ENCODE assay signal across 12 cellular contexts in the genomic region with DNA sequence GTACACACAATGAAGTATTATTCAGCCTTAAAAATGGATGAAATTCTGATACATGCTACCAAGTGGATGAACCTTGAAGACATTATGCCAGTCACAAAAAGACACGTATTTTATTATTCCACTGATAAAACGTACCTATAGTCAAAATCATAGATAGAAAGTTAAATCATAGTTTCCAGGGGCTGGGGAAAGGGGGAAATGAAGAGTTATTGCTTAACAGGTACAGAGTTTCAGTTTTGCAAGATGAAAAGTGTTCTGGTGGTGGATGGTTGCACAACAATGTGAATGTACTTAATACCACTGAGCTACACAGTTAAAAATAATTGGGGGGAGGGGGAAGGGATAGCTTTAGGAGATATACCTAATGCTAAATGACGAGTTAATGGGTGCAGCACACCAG.
DNase-seq lines count a peak whose midpoint lies in the region; ATAC-seq and TF ChIP-seq lines count a peak whose summit lies in the region.
"Had no signal": no experiment of that assay in that cellular context is flagged by ENCODE, and none has a peak within 500 bp of the region (broad histone marks: within the 10 kb centered on the region; RNA-seq: fewer than 3 reads in every experiment).

No MANE protein-coding gene starts in this region.

- peak; percentile 85 to 96 for DNase-seq in HL-60 (ENCODE audit: low read depth in 1 of 2, low spot score in 1 of 2)
- DNase-seq in fibroblast of gingiva (ENCODE audit: low read depth) = peak; percentile 70
- DNase-seq in UCSD-AML1 (lab: John Stamatoyannopoulos, UW; ENCODE audit: unreplicated experiment) = no peak
- no peak for DNase-seq in NCI-H2029 treated with DMSO at 0.1 percent for 48 hours (lab: John Stamatoyannopoulos, UW)
- DNase-seq in cerebellar nuclear complex (lab: John Stamatoyannopoulos, UW) = no peak
- DNase-seq in RKO (ENCODE audit: low spot score) = no peak
- DNase-seq: activated effector memory CD4-positive, alpha-beta T cell treated with Interleukin-2 at 50 U/mL for 16 hours; HFFc6; T1000 had no signal

- TF ChIP-seq CTCF in HL-60 (IDR thresholded peaks at IDR 0.05; ENCODE audit: insufficient read depth, low read length) = no peak

- H3K9ac ChIP-seq in BLaER1 treated with 17β-estradiol and CSF1 and Interleukin-3, amounts not matched to agents 10 nM and 100 nM = no peak overlapping the region; a peak in 1 of 22 replicates
- H3K9ac ChIP-seq: BLaER1 had no signal

- H3K4me1 ChIP-seq in BLaER1 treated with 17β-estradiol and CSF1 and Interleukin-3, amounts not matched to agents 10 nM and 100 nM = peaks cover 13 to 62% (median 51%) of the 10 kb centered on the region in 10 experiments

- H3K9me3 ChIP-seq in BLaER1 treated with 17β-estradiol and CSF1 and Interleukin-3, amounts not matched to agents 10 nM and 100 nM (replicated peaks in 1 of 11) = no peaks in the 10 kb centered on the region
- H3K9me3 ChIP-seq: BLaER1 had no signal

- H3K27me3 ChIP-seq in BLaER1 treated with 17β-estradiol and CSF1 and Interleukin-3, amounts not matched to agents 10 nM and 100 nM = no peaks in the 10 kb centered on the region
- no peaks in the 10 kb centered on the region for H3K27me3 ChIP-seq in HL-60 (ENCODE audit: insufficient read depth, poor library complexity, severe bottlenecking)
- H3K27me3 ChIP-seq: BLaER1 had no signal

- peak; percentile 61 for ATAC-seq in GM19452 (IDR thresholded peaks at IDR 0.05; ENCODE audit: unreplicated experiment)

- no peaks in the 10 kb centered on the region for H4K20me1 ChIP-seq in BLaER1 treated with 17β-estradiol and CSF1 and Interleukin-3, amounts not matched to agents 10 nM and 100 nM
- H4K20me1 ChIP-seq: BLaER1 had no signal

- H3K27ac ChIP-seq in BLaER1 treated with 17β-estradiol and CSF1 and Interleukin-3, amounts not matched to agents 10 nM and 100 nM = peak overlapping the region in 7 of 11 experiments; percentile 21 to 74 (median 57); a peak in 11 of 22 replicates
- peak overlapping the region; percentile 71 for H3K27ac ChIP-seq in HL-60 (replicated peaks)
- H3K27ac ChIP-seq: BLaER1 had no signal

- peak overlapping the region in 8 of 11 experiments; percentile 45 to 74 (median 58); a peak in 13 of 22 replicates for H3K4me2 ChIP-seq in BLaER1 treated with 17β-estradiol and CSF1 and Interleukin-3, amounts not matched to agents 10 nM and 100 nM
- H3K4me2 ChIP-seq: BLaER1 had no signal

- H3K36me3 ChIP-seq in BLaER1 treated with 17β-estradiol and CSF1 and Interleukin-3, amounts not matched to agents 10 nM and 100 nM = no peaks in the 10 kb centered on the region
- H3K36me3 ChIP-seq: BLaER1 had no signal

- no peak overlapping the region for H3K4me3 ChIP-seq in BLaER1 treated with 17β-estradiol and CSF1 and Interleukin-3, amounts not matched to agents 10 nM and 100 nM
- H3K4me3 ChIP-seq in HL-60 (replicated peaks; ENCODE audit: insufficient read depth, low read length) = no peak overlapping the region
- H3K4me3 ChIP-seq: BLaER1 had no signal

Comparison
In these comparisons a context has a peak if more than half of its experiments do, and no peak if none do; other contexts are left out.
1. DNase-seq: peak in HL-60 (2 of 2) and fibroblast of gingiva (single experiment); none in UCSD-AML1 (single experiment), NCI-H2029 treated with DMSO at 0.1 percent for 48 hours (single experiment), cerebellar nuclear complex (0 of 2) and RKO (single experiment).